11 cellular contexts compared by ENCODE assay signal in genomic region chr2:126579868-126580267, GRCh38.
"Had no signal": no experiment of that assay in that cellular context is flagged by ENCODE, and none has a peak within 500 bp of the region (broad histone marks: within the 10 kb centered on the region; RNA-seq: fewer than 3 reads in every experiment).

No MANE protein-coding gene starts in this region.

- DNase-seq: GM23248, GOT3, H7, H9, HCEC 1CT, HFFc6 had no signal

- H3K4me3 ChIP-seq: GM23248, GM23338, HAP-1 had no signal

- H2AFZ ChIP-seq: GM23248, GM23338 had no signal

- H3K9me3 Mint-ChIP-seq: GM23338, H9 had no signal

- H3K4me2 ChIP-seq: GM23338 had no signal

- FAIRE-seq: H1, H54 had no signal

- H3K27ac Mint-ChIP-seq: GM23338, H9, HFFc6 had no signal

- H3K36me3 ChIP-seq: HAP-1 had no signal

- H3K4me1 ChIP-seq: HAP-1 had no signal

- H3K4me3 Mint-ChIP-seq: GM23338, H9, HFFc6 had no signal

- H3K9me3 ChIP-seq: HAP-1 had no signal

- H3K9ac ChIP-seq: GM23248 had no signal

- ATAC-seq: GM23338, HCT116 had no signal

- H3K27ac ChIP-seq: GM23248 had no signal

- H3K4me1 Mint-ChIP-seq: GM23338, H9 had no signal
